In the genomic region with DNA sequence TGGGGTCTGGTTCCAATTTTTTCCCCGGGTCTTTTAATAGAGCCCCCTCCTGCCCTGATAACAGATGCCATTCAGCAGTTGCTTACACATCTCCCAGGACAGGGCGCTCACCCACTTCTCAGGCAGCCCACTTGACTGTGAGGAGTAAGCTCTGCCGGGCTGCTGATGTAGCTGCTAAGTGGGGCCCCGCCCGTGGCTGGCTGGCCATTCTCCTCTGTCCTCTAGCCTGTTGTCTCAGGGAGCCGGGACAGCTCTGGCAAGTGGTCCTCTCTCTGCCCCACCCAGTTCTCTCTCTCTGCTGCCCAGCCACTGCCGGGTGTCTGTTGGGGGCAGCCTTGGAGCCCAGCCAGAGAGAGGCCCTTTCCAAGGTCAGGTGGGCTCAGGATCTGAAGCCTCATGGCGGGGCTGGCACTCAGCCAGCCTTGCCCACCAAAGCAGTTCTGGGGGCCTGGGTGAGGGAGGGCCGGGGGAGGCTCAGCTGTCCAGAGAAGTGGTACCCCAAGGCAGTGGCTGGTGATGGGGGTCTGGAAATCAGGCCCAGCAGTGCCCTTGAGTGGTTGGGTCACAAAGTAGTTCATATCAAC, we compare ENCODE assay signal across 1 cellular context.
TF ChIP-seq lines count a peak whose summit lies in the region.

No MANE protein-coding gene starts in this region.

TF ChIP-seq in HEK293, 187 proteins besides CTCF, POLR2A, EP300 and RAD21 (continued from another document):
- TF ChIP-seq PATZ1 (tag by site-specific recombination; IDR thresholded peaks at IDR 0.05) (peak; percentile 11; the same call in 1 of the 2 replicates), ZNF571 (tag by site-specific recombination; IDR thresholded peaks at IDR 0.05) (no peak), WT1 (tag by site-specific recombination; IDR thresholded peaks at IDR 0.05) (no peak), ZNF560 (tag by site-specific recombination; IDR thresholded peaks at IDR 0.05; ENCODE audit: borderline replicate concordance) (no peak), PBX3 (CRISPR knock-in tag; IDR thresholded peaks at IDR 0.05) (no peak), PRDM2 (tag by site-specific recombination; IDR thresholded peaks at IDR 0.05; ENCODE audit: borderline replicate concordance) (no peak), ZNF501 (tag by site-specific recombination; IDR thresholded peaks at IDR 0.05) (no peak), ZNF555 (tag by site-specific recombination; conservative IDR thresholded peaks at IDR 0.05) (no peak), ZNF600 (tag by site-specific recombination; IDR thresholded peaks at IDR 0.05) (no peak), PRDM6 (tag by site-specific recombination; IDR thresholded peaks at IDR 0.05) (no peak), ZNF596 (tag by site-specific recombination; IDR thresholded peaks at IDR 0.05) (no peak), ZNF133 (tag by site-specific recombination; IDR thresholded peaks at IDR 0.05) (no peak), ZBTB8A (tag by site-specific recombination; IDR thresholded peaks at IDR 0.05) (0 out of 2 replicates have a peak, but pooled peaks have one; percentile 13), ZNF624 (tag by site-specific recombination; IDR thresholded peaks at IDR 0.05) (no peak), ZNF548 (tag by site-specific recombination; IDR thresholded peaks at IDR 0.05) (no peak), SCRT2 (tag by site-specific recombination; IDR thresholded peaks at IDR 0.05) (no peak), SETDB1 (IDR thresholded peaks at IDR 0.05; ENCODE audit: insufficient read length, low read length) (no peak), KLF7 (tag by site-specific recombination; IDR thresholded peaks at IDR 0.05; ENCODE audit: borderline replicate concordance) (no peak), ZNF140 (tag by site-specific recombination; IDR thresholded peaks at IDR 0.05) (no peak), ZNF473 (tag by site-specific recombination; IDR thresholded peaks at IDR 0.05) (no peak), ZNF362 (tag by site-specific recombination; IDR thresholded peaks at IDR 0.05) (no peak), ZBTB10 (tag by site-specific recombination; IDR thresholded peaks at IDR 0.05) (no peak), KLF1 (tag by site-specific recombination; IDR thresholded peaks at IDR 0.05) (peak; percentile 33; the same call in 1 of the 2 replicates), ZNF248 (tag by site-specific recombination; IDR thresholded peaks at IDR 0.05) (no peak), ZNF302 (tag by site-specific recombination; IDR thresholded peaks at IDR 0.05; ENCODE audit: low read depth) (no peak)
- TF ChIP-seq, protein P1, sequence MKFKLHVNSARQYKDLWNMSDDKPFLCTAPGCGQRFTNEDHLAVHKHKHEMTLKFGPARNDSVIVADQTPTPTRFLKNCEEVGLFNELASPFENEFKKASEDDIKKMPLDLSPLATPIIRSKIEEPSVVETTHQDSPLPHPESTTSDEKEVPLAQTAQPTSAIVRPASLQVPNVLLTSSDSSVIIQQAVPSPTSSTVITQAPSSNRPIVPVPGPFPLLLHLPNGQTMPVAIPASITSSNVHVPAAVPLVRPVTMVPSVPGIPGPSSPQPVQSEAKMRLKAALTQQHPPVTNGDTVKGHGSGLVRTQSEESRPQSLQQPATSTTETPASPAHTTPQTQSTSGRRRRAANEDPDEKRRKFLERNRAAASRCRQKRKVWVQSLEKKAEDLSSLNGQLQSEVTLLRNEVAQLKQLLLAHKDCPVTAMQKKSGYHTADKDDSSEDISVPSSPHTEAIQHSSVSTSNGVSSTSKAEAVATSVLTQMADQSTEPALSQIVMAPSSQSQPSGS (tag by site-specific recombination; IDR thresholded peaks at IDR 0.05; ENCODE audit: low read depth), result no peak
- TF ChIP-seq, protein P2, sequence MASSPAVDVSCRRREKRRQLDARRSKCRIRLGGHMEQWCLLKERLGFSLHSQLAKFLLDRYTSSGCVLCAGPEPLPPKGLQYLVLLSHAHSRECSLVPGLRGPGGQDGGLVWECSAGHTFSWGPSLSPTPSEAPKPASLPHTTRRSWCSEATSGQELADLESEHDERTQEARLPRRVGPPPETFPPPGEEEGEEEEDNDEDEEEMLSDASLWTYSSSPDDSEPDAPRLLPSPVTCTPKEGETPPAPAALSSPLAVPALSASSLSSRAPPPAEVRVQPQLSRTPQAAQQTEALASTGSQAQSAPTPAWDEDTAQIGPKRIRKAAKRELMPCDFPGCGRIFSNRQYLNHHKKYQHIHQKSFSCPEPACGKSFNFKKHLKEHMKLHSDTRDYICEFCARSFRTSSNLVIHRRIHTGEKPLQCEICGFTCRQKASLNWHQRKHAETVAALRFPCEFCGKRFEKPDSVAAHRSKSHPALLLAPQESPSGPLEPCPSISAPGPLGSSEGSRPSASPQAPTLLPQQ (tag by site-specific recombination; IDR thresholded peaks at IDR 0.05), result 0 out of 2 replicates have a peak, but pooled peaks have one; percentile 21
